In the genomic region with DNA sequence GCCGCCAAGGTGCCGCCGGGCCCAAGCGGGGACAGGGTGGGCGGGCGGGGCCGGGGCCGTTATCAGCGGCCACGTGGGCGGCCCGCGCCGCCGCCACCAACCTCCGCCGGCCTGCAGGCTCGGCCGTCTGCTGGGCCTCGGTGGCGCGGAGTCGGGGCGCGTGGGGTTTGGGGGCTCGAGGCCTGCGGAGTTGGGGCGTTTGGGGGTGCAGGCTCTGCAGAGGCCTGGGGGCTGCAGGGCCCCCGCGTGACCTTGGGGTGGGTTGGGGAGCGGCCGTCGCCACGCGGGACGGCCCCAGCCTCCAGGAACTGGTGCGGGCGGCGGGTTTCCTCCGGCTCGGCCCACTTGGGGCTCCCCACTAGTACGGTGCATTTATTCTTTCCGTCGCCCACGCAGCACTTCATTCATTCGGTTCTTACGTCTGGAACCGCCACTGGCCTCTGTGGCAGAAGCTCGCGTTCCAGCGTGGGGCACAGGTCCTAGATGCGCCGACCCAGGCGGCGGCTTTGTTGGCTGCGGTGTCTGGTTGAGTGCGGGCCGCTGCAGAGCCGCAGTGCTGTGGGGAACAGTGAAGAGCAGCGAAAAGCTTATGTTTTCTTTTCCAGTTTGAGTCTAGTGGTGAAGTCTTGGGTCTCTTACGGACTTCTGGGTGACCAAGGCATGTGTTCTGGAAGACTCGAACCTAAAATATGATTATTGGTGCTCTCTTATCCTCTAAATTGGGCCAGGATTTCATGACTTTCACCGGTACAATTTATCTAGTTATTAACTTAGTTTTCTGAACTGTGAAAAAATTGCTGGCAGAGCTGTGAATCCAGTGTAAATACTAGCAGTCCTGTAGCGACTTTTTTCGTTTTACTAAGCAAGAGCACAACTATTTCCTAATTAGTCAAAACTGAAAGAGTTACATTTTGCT, we compare ENCODE assay signal across 6 cellular contexts.
A peak's percentile ranks its signal among the peaks of the same experiment; 100 is the strongest.
DNase-seq lines count a peak whose midpoint lies in the region; ATAC-seq and TF ChIP-seq lines count a peak whose summit lies in the region.

No MANE protein-coding gene starts in this region.

- H2AFZ ChIP-seq in Loucy (ENCODE audit: low read length): no peak overlapping the region

- H3K27me3 ChIP-seq in Loucy (ENCODE audit: insufficient read depth, low read length, poor library complexity, severe bottlenecking) (no peaks in the 10 kb centered on the region), muscle layer of duodenum (ENCODE audit: low read depth, low read length) (no peaks in the 10 kb centered on the region)

- no peak for TF ChIP-seq CTCF in Loucy (conservative IDR thresholded peaks at IDR 0.05; ENCODE audit: low read length)

- H3K4me1 ChIP-seq in Loucy (ENCODE audit: insufficient read depth, low read length, poor library complexity, severe bottlenecking): peaks cover 50% of the 10 kb centered on the region
- H3K4me1 ChIP-seq in muscle layer of duodenum (ENCODE audit: control insufficient read depth in 1 of 2, insufficient read depth in 2 of 2, low read length in 2 of 2): peaks cover 6 to 45% of the 10 kb centered on the region in 2 donors

- H3K9me2 ChIP-seq in Loucy (replicated peaks; ENCODE audit: low read depth, low read length): no peaks in the 10 kb centered on the region

- no peaks in the 10 kb centered on the region for H3K9me3 ChIP-seq in Loucy (ENCODE audit: insufficient read depth, low read depth, low read length)
- H3K9me3 ChIP-seq in muscle layer of duodenum (ENCODE audit: control insufficient read depth in 1 of 2, low read length in 2 of 2): no peaks in the 10 kb centered on the region

- peak; percentile 16 for ATAC-seq in GM19452 (IDR thresholded peaks at IDR 0.05; ENCODE audit: unreplicated experiment)

- peaks cover 50% of the 10 kb centered on the region; the same call in 1 of the 2 replicates for H3K36me3 ChIP-seq in Loucy (ENCODE audit: insufficient read depth, low read length)
- peaks cover 12 to 55% of the 10 kb centered on the region in 2 donors for H3K36me3 ChIP-seq in muscle layer of duodenum (ENCODE audit: control insufficient read depth in 1 of 2, insufficient read depth in 2 of 2, low read length in 2 of 2)

- H3K9ac ChIP-seq in Loucy (ENCODE audit: low read depth, low read length, poor library complexity, severe bottlenecking): peak overlapping the region; percentile 99

- no peaks in the 10 kb centered on the region for H3F3A ChIP-seq in Loucy (ENCODE audit: low read depth)

- H4K20me1 ChIP-seq in Loucy (ENCODE audit: insufficient read depth, low read length, poor library complexity, severe bottlenecking): peaks cover 57% of the 10 kb centered on the region

- H3K27ac ChIP-seq in muscle layer of duodenum (ENCODE audit: low read length): peak overlapping the region; percentile 58

- H3K79me2 ChIP-seq in Loucy (ENCODE audit: insufficient read depth, low read length): peaks cover 89% of the 10 kb centered on the region

- H3K4me3 ChIP-seq in Loucy (ENCODE audit: low read length, poor library complexity, severe bottlenecking) (peak overlapping the region; percentile 98), muscle layer of duodenum (ENCODE audit: low read depth in 1 of 2, low read length in 2 of 2) (peak overlapping the region; percentile 83 to 94)

- H3K4me2 ChIP-seq in Loucy (ENCODE audit: low read depth, low read length, poor library complexity, severe bottlenecking): peak overlapping the region; percentile 97

- DNase-seq in amniotic epithelial cell (ENCODE audit: low read depth) (peak; percentile 13), middle frontal gyrus (ENCODE audit: extremely low spot score, low spot score) (no peak), NCI-H2107 treated with DMSO at 0.1 percent for 48 hours (lab: John Stamatoyannopoulos, UW; ENCODE audit: unreplicated experiment) (no peak)
